In the genomic region with DNA sequence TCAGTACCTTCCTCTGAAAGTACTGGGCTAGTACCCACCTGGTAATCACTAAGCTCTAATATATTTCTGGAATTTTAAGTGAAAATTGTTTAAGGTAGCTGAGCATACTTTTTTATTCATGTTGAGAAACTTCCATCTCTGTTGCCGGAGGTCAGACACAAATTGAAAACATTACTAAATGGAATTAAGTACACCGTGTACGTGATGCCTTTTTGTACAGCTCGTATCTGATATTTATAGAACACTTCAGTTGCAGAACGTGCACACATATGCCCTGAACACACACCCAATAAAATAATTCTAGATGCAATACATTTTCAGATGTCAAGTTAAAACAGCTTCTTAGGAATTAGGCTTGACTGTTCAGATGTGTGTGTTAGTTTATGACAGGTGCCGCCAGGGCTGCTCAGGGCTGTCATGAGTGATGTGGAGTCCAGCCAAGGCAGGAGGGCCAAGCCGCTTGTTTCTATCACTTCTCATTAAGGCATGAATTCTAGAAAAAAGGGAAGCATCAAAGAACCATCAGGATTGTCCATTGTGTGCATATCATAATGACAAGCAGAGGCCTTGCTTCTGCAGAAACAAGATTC, we compare ENCODE assay signal across 14 cellular contexts.
"Had no signal": no experiment of that assay in that cellular context is flagged by ENCODE, and none has a peak within 500 bp of the region (broad histone marks: within the 10 kb centered on the region; RNA-seq: fewer than 3 reads in every experiment).

No MANE protein-coding gene starts in this region.

- H3K4me3 ChIP-seq: lung, neural progenitor cell, stomach, thoracic aorta had no signal

- H3K27ac ChIP-seq: neural progenitor cell, stomach, thoracic aorta, WERI-Rb-1 had no signal

- H3K36me3 ChIP-seq: neural progenitor cell, thoracic aorta, WERI-Rb-1 had no signal

- DNase-seq: activated CD4-positive, alpha-beta memory T cell treated with anti-CD3 and anti-CD28 coated beads, Interleukin-2, amount 10 ng/mL, durations not matched to agents 7 days and 5 days; activated effector memory CD4-positive, alpha-beta T cell treated with Interleukin-2 at 50 U/mL for 16 hours; activated naive CD4-positive, alpha-beta T cell treated with anti-CD3 and anti-CD28 coated beads, Interleukin-2, amount 50 U/mL, for 16 hours; activated T-cell treated with anti-CD3 and anti-CD28 coated beads, Interleukin-2, amount 50 U/mL, for 24 hours; erythroblast; hippocampal formation; stimulated activated CD4-positive, alpha-beta T cell treated with anti-CD3 and anti-CD28 coated beads, Interleukin-1b, Interleukin-23, amount 100 ng/mL, for 48 hours; stomach; T-helper 1 cell; T1000; WERI-Rb-1 had no signal

- H3K9me3 ChIP-seq: stomach, thoracic aorta had no signal

- H3K27me3 ChIP-seq: neural progenitor cell, stomach had no signal
